In genomic region chr9:89596937-89597555, GRCh38 we compare ENCODE assay signal across 28 cellular contexts. TPM values are rescaled to one million over a fixed set of nuclear protein-coding genes. Genes with fewer than 3 reads are reported as not detected.
DNase-seq lines count a peak whose midpoint lies in the region; ATAC-seq and TF ChIP-seq lines count a peak whose summit lies in the region.
"Had no signal": no experiment of that assay in that cellular context is flagged by ENCODE, and none has a peak within 500 bp of the region (broad histone marks: within the 10 kb centered on the region; RNA-seq: fewer than 3 reads in every experiment).

No MANE protein-coding gene starts in this region.

- POLR2A ChIA-PET in activated CD4-positive, alpha-beta T cell treated with anti-CD3 and anti-CD28 coated beads for 36 hours (lab: Charles Lee) = no interaction called here

- H3K4me1 Mint-ChIP-seq in activated naive CD4-positive, alpha-beta T cell treated with anti-CD3 and anti-CD28 coated beads, Interleukin-2, amount 10 ng/mL, durations not matched to agents 7 days and 5 days = no peaks in the 10 kb centered on the region
- peaks cover 2% of the 10 kb centered on the region for H3K4me1 Mint-ChIP-seq in activated CD8-positive, alpha-beta memory T cell treated with anti-CD3 and anti-CD28 coated beads, Interleukin-2, amount 10 ng/mL, durations not matched to agents 7 days and 5 days
- H3K4me1 Mint-ChIP-seq in activated CD4-positive, alpha-beta T cell treated with anti-CD3 and anti-CD28 coated beads for 36 hours = no peaks in the 10 kb centered on the region
- H3K4me1 Mint-ChIP-seq in effector memory CD8-positive, alpha-beta T cell (ENCODE audit: low read depth in 2 of 2) = peaks cover 0 to 4% of the 10 kb centered on the region in 2 donors
- H3K4me1 Mint-ChIP-seq: CD4-positive, alpha-beta memory T cell had no signal

- H3K27ac ChIP-seq in upper lobe of right lung = no peak overlapping the region
- H3K27ac ChIP-seq: A549, GM23248, PC-9 had no signal

- H3K4me1 ChIP-seq in upper lobe of right lung = no peaks in the 10 kb centered on the region
- H3K4me1 ChIP-seq: A549, HAP-1 had no signal

- no peaks in the 10 kb centered on the region for H3K9me3 Mint-ChIP-seq in activated naive CD4-positive, alpha-beta T cell treated with anti-CD3 and anti-CD28 coated beads, Interleukin-2, amount 10 ng/mL, durations not matched to agents 7 days and 5 days
- no peaks in the 10 kb centered on the region for H3K9me3 Mint-ChIP-seq in activated CD8-positive, alpha-beta memory T cell treated with anti-CD3 and anti-CD28 coated beads, Interleukin-2, amount 10 ng/mL, durations not matched to agents 7 days and 5 days (ENCODE audit: low read depth)
- H3K9me3 Mint-ChIP-seq in activated CD4-positive, alpha-beta T cell treated with anti-CD3 and anti-CD28 coated beads for 36 hours (ENCODE audit: low read depth) = no peaks in the 10 kb centered on the region
- H3K9me3 Mint-ChIP-seq in effector memory CD8-positive, alpha-beta T cell = no peaks in the 10 kb centered on the region
- H3K9me3 Mint-ChIP-seq: CD4-positive, alpha-beta memory T cell; HFFc6 had no signal

- no peak for DNase-seq in activated naive CD4-positive, alpha-beta T cell treated with anti-CD3 and anti-CD28 coated beads, Interleukin-2, amount 10 ng/mL, durations not matched to agents 7 days and 5 days
- DNase-seq in activated naive CD4-positive, alpha-beta T cell (lab: John Stamatoyannopoulos, UW) = no peak
- DNase-seq in activated CD8-positive, alpha-beta memory T cell treated with anti-CD3 and anti-CD28 coated beads, Interleukin-2, amount 10 ng/mL, durations not matched to agents 7 days and 5 days = peak; percentile 39
- DNase-seq in mesenteric fat pad (ENCODE audit: low spot score) = peak; percentile 55
- DNase-seq in upper lobe of right lung = peak; percentile 10
- no peak for DNase-seq in activated CD4-positive, alpha-beta T cell treated with anti-CD3 and anti-CD28 coated beads for 36 hours
- DNase-seq in AG20443 (ENCODE audit: low spot score) = no peak
- no peak for DNase-seq in effector memory CD8-positive, alpha-beta T cell
- DNase-seq: C1 segment of cervical spinal cord; CD4-positive, alpha-beta memory T cell; COR-L47; DMS53; GM23248; HFFc6; KBM-7; MG63; NCI-H1105 treated with DMSO at 0.1 percent for 48 hours; NCI-H146; NCI-H1930; NCI-H2107; NCI-H524 treated with DMSO at 0.1 percent for 48 hours; NCI-H774; PC-9; SHP77 had no signal

- no peak for TF ChIP-seq CTCF in upper lobe of right lung (IDR thresholded peaks at IDR 0.05)

- no peak for ATAC-seq in activated CD8-positive, alpha-beta memory T cell treated with anti-CD3 and anti-CD28 coated beads, Interleukin-2, amount 10 ng/mL, durations not matched to agents 7 days and 5 days
- ATAC-seq in upper lobe of right lung = no peak
- no peak for ATAC-seq in activated CD4-positive, alpha-beta T cell treated with anti-CD3 and anti-CD28 coated beads for 36 hours
- ATAC-seq in effector memory CD8-positive, alpha-beta T cell (replicated peaks) = no peak

- H3K36me3 ChIP-seq in upper lobe of right lung = no peaks in the 10 kb centered on the region
- H3K36me3 ChIP-seq: HAP-1, MG63 had no signal

- no peak overlapping the region for H3K4me3 ChIP-seq in upper lobe of right lung
- H3K4me3 ChIP-seq: A549, GM23248, HAP-1, MG63, PC-9 had no signal

- no peaks in the 10 kb centered on the region for H3K36me3 Mint-ChIP-seq in activated naive CD4-positive, alpha-beta T cell treated with anti-CD3 and anti-CD28 coated beads, Interleukin-2, amount 10 ng/mL, durations not matched to agents 7 days and 5 days
- no peaks in the 10 kb centered on the region for H3K36me3 Mint-ChIP-seq in activated CD8-positive, alpha-beta memory T cell treated with anti-CD3 and anti-CD28 coated beads, Interleukin-2, amount 10 ng/mL, durations not matched to agents 7 days and 5 days
- no peaks in the 10 kb centered on the region for H3K36me3 Mint-ChIP-seq in activated CD4-positive, alpha-beta T cell treated with anti-CD3 and anti-CD28 coated beads for 36 hours (ENCODE audit: low read depth)
- H3K36me3 Mint-ChIP-seq in effector memory CD8-positive, alpha-beta T cell (ENCODE audit: insufficient read depth) = no peaks in the 10 kb centered on the region
- H3K36me3 Mint-ChIP-seq: CD4-positive, alpha-beta memory T cell had no signal

- CTCF ChIA-PET in activated naive CD4-positive, alpha-beta T cell treated with anti-CD3 and anti-CD28 coated beads, Interleukin-2, amount 10 ng/mL, durations not matched to agents 7 days and 5 days (lab: Charles Lee) = interaction anchor here (0.7 to 4.1 kb wide), 20 partner anchors 11 to 547 kb away, joined by 3 to 36 read pairs (median 4); no protein-coding TSS in a partner anchor
- CTCF ChIA-PET in activated CD8-positive, alpha-beta memory T cell treated with anti-CD3 and anti-CD28 coated beads, Interleukin-2, amount 10 ng/mL, durations not matched to agents 7 days and 5 days (lab: Charles Lee) = interaction anchor here (0.9 to 3.1 kb wide), 19 partner anchors 9 to 594 kb away, joined by 3 to 33 read pairs (median 6); no protein-coding TSS in a partner anchor
- CTCF ChIA-PET in activated CD4-positive, alpha-beta T cell treated with anti-CD3 and anti-CD28 coated beads for 36 hours (lab: Charles Lee) = interaction anchor here (0.9 to 2.6 kb wide), 20 partner anchors 10 to 530 kb away, joined by 3 to 53 read pairs (median 4); no protein-coding TSS in a partner anchor

- intact Hi-C loops in upper lobe of right lung (cut with DNase I) = no loop called here
- intact Hi-C loops in activated CD4-positive, alpha-beta T cell treated with anti-CD3 and anti-CD28 coated beads for 36 hours (cut with DNase I, micrococcal nuclease) = loop anchor here in 1 of 2 experiments (2.0 to 5.0 kb wide), 3 partner anchors 622 to 1275 kb away; no protein-coding TSS in a partner anchor

- H3K27ac Mint-ChIP-seq in activated naive CD4-positive, alpha-beta T cell treated with anti-CD3 and anti-CD28 coated beads, Interleukin-2, amount 10 ng/mL, durations not matched to agents 7 days and 5 days = peak overlapping the region; percentile 2
- no peak overlapping the region for H3K27ac Mint-ChIP-seq in activated CD8-positive, alpha-beta memory T cell treated with anti-CD3 and anti-CD28 coated beads, Interleukin-2, amount 10 ng/mL, durations not matched to agents 7 days and 5 days
- H3K27ac Mint-ChIP-seq in activated CD4-positive, alpha-beta T cell treated with anti-CD3 and anti-CD28 coated beads for 36 hours = no peak overlapping the region
- H3K27ac Mint-ChIP-seq in effector memory CD8-positive, alpha-beta T cell = no peak overlapping the region
- H3K27ac Mint-ChIP-seq: CD4-positive, alpha-beta memory T cell; HFFc6 had no signal

- H3K27me3 Mint-ChIP-seq in activated naive CD4-positive, alpha-beta T cell treated with anti-CD3 and anti-CD28 coated beads, Interleukin-2, amount 10 ng/mL, durations not matched to agents 7 days and 5 days = peaks cover 62% of the 10 kb centered on the region
- peaks cover 49% of the 10 kb centered on the region for H3K27me3 Mint-ChIP-seq in activated CD8-positive, alpha-beta memory T cell treated with anti-CD3 and anti-CD28 coated beads, Interleukin-2, amount 10 ng/mL, durations not matched to agents 7 days and 5 days
- peaks cover 8% of the 10 kb centered on the region for H3K27me3 Mint-ChIP-seq in activated CD4-positive, alpha-beta T cell treated with anti-CD3 and anti-CD28 coated beads for 36 hours
- peaks cover 46 to 77% of the 10 kb centered on the region in 2 donors for H3K27me3 Mint-ChIP-seq in effector memory CD8-positive, alpha-beta T cell

- H3K27me3 ChIP-seq in upper lobe of right lung = peaks cover 3% of the 10 kb centered on the region

- H3K9me3 ChIP-seq in upper lobe of right lung = no peaks in the 10 kb centered on the region
- H3K9me3 ChIP-seq: A549, HAP-1, MG63 had no signal

- H3K4me3 Mint-ChIP-seq in activated naive CD4-positive, alpha-beta T cell treated with anti-CD3 and anti-CD28 coated beads, Interleukin-2, amount 10 ng/mL, durations not matched to agents 7 days and 5 days = no peak overlapping the region
- H3K4me3 Mint-ChIP-seq in activated CD8-positive, alpha-beta memory T cell treated with anti-CD3 and anti-CD28 coated beads, Interleukin-2, amount 10 ng/mL, durations not matched to agents 7 days and 5 days = no peak overlapping the region
- H3K4me3 Mint-ChIP-seq in activated CD4-positive, alpha-beta T cell treated with anti-CD3 and anti-CD28 coated beads for 36 hours = no peak overlapping the region
- H3K4me3 Mint-ChIP-seq in effector memory CD8-positive, alpha-beta T cell = no peak overlapping the region
- H3K4me3 Mint-ChIP-seq: CD4-positive, alpha-beta memory T cell; HFFc6 had no signal

RNA-seq across cellular contexts. Expression of gene GADD45G, which starts 7.8 kb away (rescaled TPM):
- 10 to 100 TPM; 12.9 to 38.5 TPM for total RNA-seq in activated CD8-positive, alpha-beta memory T cell treated with anti-CD3 and anti-CD28 coated beads, Interleukin-2, amount 10 ng/mL, durations not matched to agents 7 days and 5 days
- total RNA-seq in mesenteric fat pad = 10.9 TPM
- total RNA-seq in upper lobe of right lung = 19.8 TPM
- 1 to 10 TPM; 1.2 to 1.6 TPM for total RNA-seq in activated CD4-positive, alpha-beta T cell treated with anti-CD3 and anti-CD28 coated beads for 36 hours
- total RNA-seq: G401, SK-MEL-5 had no signal

Comparison
In these comparisons a context has a peak if more than half of its experiments do, and no peak if none do; other contexts are left out.
1. DNase-seq: peak in activated CD8-positive, alpha-beta memory T cell treated with anti-CD3 and anti-CD28 coated beads, Interleukin-2, amount 10 ng/mL, durations not matched to agents 7 days and 5 days (single experiment), mesenteric fat pad (single experiment) and upper lobe of right lung (single experiment); none in activated naive CD4-positive, alpha-beta T cell treated with anti-CD3 and anti-CD28 coated beads, Interleukin-2, amount 10 ng/mL, durations not matched to agents 7 days and 5 days (single experiment), activated naive CD4-positive, alpha-beta T cell (0 of 4), activated CD4-positive, alpha-beta T cell treated with anti-CD3 and anti-CD28 coated beads for 36 hours (single experiment), AG20443 (single experiment) and effector memory CD8-positive, alpha-beta T cell (0 of 3).